In the genomic region with DNA sequence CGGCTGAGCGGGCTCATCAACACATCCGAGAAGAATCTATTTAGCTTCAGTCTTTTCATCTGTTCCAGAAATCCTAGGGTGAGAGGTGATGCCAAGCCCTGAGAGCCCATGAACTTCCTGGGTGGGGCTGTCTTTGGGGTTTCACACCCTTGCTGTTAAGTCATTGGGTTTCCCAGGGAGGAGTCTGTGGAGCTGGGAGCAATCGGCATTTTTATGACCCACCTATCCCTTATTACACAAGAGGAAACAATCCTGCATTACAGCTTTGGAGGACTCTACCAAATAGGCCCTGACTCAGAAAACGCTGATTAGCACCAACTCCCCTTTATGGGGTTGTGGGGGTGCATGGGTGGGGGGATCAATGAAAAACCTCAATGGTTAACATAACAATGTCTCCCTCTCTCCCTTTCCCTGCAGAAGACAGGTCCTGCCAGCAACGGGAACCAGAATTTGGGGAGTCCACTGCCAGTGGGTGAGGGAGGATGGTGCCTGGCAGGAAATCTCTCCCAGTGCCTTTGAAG, we compare ENCODE assay signal across 10 cellular contexts. TPM values are rescaled to one million over a fixed set of nuclear protein-coding genes. Genes with fewer than 3 reads are reported as not detected.
DNase-seq lines count a peak whose midpoint lies in the region; ATAC-seq and TF ChIP-seq lines count a peak whose summit lies in the region.
"Had no signal": no experiment of that assay in that cellular context is flagged by ENCODE, and none has a peak within 500 bp of the region (broad histone marks: within the 10 kb centered on the region; RNA-seq: fewer than 3 reads in every experiment).

No MANE protein-coding gene starts in this region.

- H3K4me3 ChIP-seq in left lung, result no peak overlapping the region

- DNase-seq in cardiac septum (ENCODE audit: low spot score) (peak; percentile 12), Right ventricle myocardium superior (no peak), amniotic epithelial cell (ENCODE audit: low read depth) (peak; percentile 69), left lung (no peak), NCI-H2107 (lab: John Stamatoyannopoulos, UW) (no peak), NCI-H1694 (lab: John Stamatoyannopoulos, UW) (no peak), islet precursor cell (no peak)
- DNase-seq: NCI-H510A, trophoblast cell had no signal

- peaks cover 0 to 10% of the 10 kb centered on the region in 2 donors for H3K4me1 ChIP-seq in left lung

- intact Hi-C loops in cardiac septum (cut with DNase I), result no loop called here
- intact Hi-C loops in Right ventricle myocardium superior (cut with DNase I), result loop anchor here (10.0 kb wide), 1 partner anchor 68 kb away; no protein-coding TSS in a partner anchor
- intact Hi-C loops in left lung (cut with DNase I), result no loop called here

- H3K9me3 ChIP-seq in left lung, result no peaks in the 10 kb centered on the region

- H3K27me3 ChIP-seq in left lung, result no peaks in the 10 kb centered on the region

- ATAC-seq in Right ventricle myocardium superior (ENCODE audit: poor library complexity), result no peak
- peak; percentile 13 for ATAC-seq in left lung
- no peak for ATAC-seq in GM21529 (IDR thresholded peaks at IDR 0.05; ENCODE audit: unreplicated experiment)

- no peak for TF ChIP-seq CTCF in left lung (IDR thresholded peaks at IDR 0.05)

- no peak overlapping the region for H3K27ac ChIP-seq in left lung

- peaks cover 3 to 100% of the 10 kb centered on the region in 2 donors for H3K36me3 ChIP-seq in left lung

RNA-seq across cellular contexts. Expression of gene EZR, which starts 46.3 kb away (rescaled TPM):
- total RNA-seq in cardiac septum (141 TPM), Right ventricle myocardium superior (197 TPM), left lung (100 to 1,000 TPM; 315 to 328 TPM)

Comparison
In these comparisons a context has a peak if more than half of its experiments do, and no peak if none do; other contexts are left out.
1. DNase-seq: peak in cardiac septum (single experiment) and amniotic epithelial cell (single experiment); none in Right ventricle myocardium superior (single experiment), left lung (0 of 2), NCI-H2107 (single experiment), NCI-H1694 (single experiment) and islet precursor cell (single experiment).